In the genomic region with DNA sequence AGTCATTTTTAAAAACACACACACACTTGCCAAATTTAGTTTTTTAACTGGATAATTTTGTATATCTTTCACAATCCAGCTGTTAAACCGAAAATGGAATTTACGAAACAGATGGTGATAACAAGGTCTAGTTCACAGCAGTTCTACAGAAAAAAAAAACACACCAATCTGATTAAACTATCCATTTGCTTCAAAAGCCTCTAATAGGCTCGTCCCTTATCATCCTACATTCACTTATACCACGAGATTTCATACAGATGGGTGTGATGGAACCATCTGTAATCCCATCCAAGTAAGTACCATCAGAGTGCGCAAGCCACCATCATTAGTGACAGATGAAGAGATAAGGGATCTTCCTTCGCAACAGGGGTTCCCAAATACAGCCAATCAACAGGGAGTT, we compare ENCODE assay signal across 11 cellular contexts. TPM values are rescaled to one million over a fixed set of nuclear protein-coding genes. Genes with fewer than 3 reads are reported as not detected.
A peak's percentile ranks its signal among the peaks of the same experiment; 100 is the strongest.
DNase-seq lines count a peak whose midpoint lies in the region; ATAC-seq and TF ChIP-seq lines count a peak whose summit lies in the region.
"Had no signal": no experiment of that assay in that cellular context is flagged by ENCODE, and none has a peak within 500 bp of the region (broad histone marks: within the 10 kb centered on the region; RNA-seq: fewer than 3 reads in every experiment).

No MANE protein-coding gene starts in this region.

- no peaks in the 10 kb centered on the region for H3K9me3 Mint-ChIP-seq in activated T-cell treated with anti-CD3 and anti-CD28 coated beads, Interleukin-2, amount 50 U/mL, for 4 hours
- H3K9me3 Mint-ChIP-seq in activated CD8-positive, alpha-beta T cell treated with anti-CD3 and anti-CD28 coated beads, Interleukin-2, amount 10 ng/mL, durations not matched to agents 7 days and 5 days (ENCODE audit: insufficient read depth): no peaks in the 10 kb centered on the region
- H3K9me3 Mint-ChIP-seq in type B pancreatic cell: no peaks in the 10 kb centered on the region

- ATAC-seq in activated T-cell treated with anti-CD3 and anti-CD28 coated beads, Interleukin-2, amount 50 U/mL, for 4 hours: no peak
- ATAC-seq in activated CD8-positive, alpha-beta T cell treated with anti-CD3 and anti-CD28 coated beads, Interleukin-2, amount 10 ng/mL, durations not matched to agents 7 days and 5 days: no peak
- ATAC-seq in thoracic aorta (ENCODE audit: insufficient number of reproducible peaks, low FRiP score, low read depth): no peak
- no peak for ATAC-seq in omental fat pad (ENCODE audit: low FRiP score)

- CTCF ChIA-PET in activated CD8-positive, alpha-beta T cell treated with anti-CD3 and anti-CD28 coated beads, Interleukin-2, amount 10 ng/mL, durations not matched to agents 7 days and 5 days (lab: Charles Lee): interaction anchor here (1.1 to 3.1 kb wide), 11 partner anchors 10 to 373 kb away, joined by 3 to 42 read pairs (median 5); partner anchors contain the start of genes CGRRF1 and GCH1

- POLR2A ChIA-PET in activated CD8-positive, alpha-beta T cell treated with anti-CD3 and anti-CD28 coated beads, Interleukin-2, amount 10 ng/mL, durations not matched to agents 7 days and 5 days (lab: Charles Lee): interaction anchor here (1.2 to 2.3 kb wide), 3 partner anchors 20 to 145 kb away, joined by 3 to 26 read pairs (median 6); partner anchors contain the start of genes GCH1, SOCS4 and WDHD1

- H3K4me1 Mint-ChIP-seq in activated T-cell treated with anti-CD3 and anti-CD28 coated beads, Interleukin-2, amount 50 U/mL, for 4 hours (ENCODE audit: low read depth): peaks cover 37% of the 10 kb centered on the region
- H3K4me1 Mint-ChIP-seq in activated CD8-positive, alpha-beta T cell treated with anti-CD3 and anti-CD28 coated beads, Interleukin-2, amount 10 ng/mL, durations not matched to agents 7 days and 5 days (ENCODE audit: low read depth): peaks cover 48% of the 10 kb centered on the region
- no peaks in the 10 kb centered on the region for H3K4me1 Mint-ChIP-seq in type B pancreatic cell (ENCODE audit: unreplicated experiment)

- peak overlapping the region; percentile 87 for H3K4me3 Mint-ChIP-seq in activated T-cell treated with anti-CD3 and anti-CD28 coated beads, Interleukin-2, amount 50 U/mL, for 4 hours
- H3K4me3 Mint-ChIP-seq in activated CD8-positive, alpha-beta T cell treated with anti-CD3 and anti-CD28 coated beads, Interleukin-2, amount 10 ng/mL, durations not matched to agents 7 days and 5 days: peak overlapping the region; percentile 83
- no peak overlapping the region for H3K4me3 Mint-ChIP-seq in type B pancreatic cell

- H3K27me3 ChIP-seq in right atrium auricular region (no peaks in the 10 kb centered on the region), thoracic aorta (replicated peaks; ENCODE audit: insufficient read depth) (no peaks in the 10 kb centered on the region)

- H3K4me1 ChIP-seq in right atrium auricular region (peaks cover 0 to 5% of the 10 kb centered on the region in 2 donors), thoracic aorta (ENCODE audit: control insufficient read depth in 1 of 2, low read depth in 2 of 2) (peaks cover 3 to 12% of the 10 kb centered on the region in 2 donors)

- TF ChIP-seq CTCF in right atrium auricular region (IDR thresholded peaks at IDR 0.05) (no peak), thoracic aorta (IDR thresholded peaks at IDR 0.05) (no peak), omental fat pad (IDR thresholded peaks at IDR 0.05) (no peak), type B pancreatic cell (conservative IDR thresholded peaks at IDR 0.05) (no peak)

- peak overlapping the region; percentile 66 to 69 for H3K27ac ChIP-seq in right atrium auricular region
- peak overlapping the region; percentile 41 to 69 for H3K27ac ChIP-seq in thoracic aorta

- H3K27ac Mint-ChIP-seq in activated CD8-positive, alpha-beta T cell treated with anti-CD3 and anti-CD28 coated beads, Interleukin-2, amount 10 ng/mL, durations not matched to agents 7 days and 5 days: peak overlapping the region; percentile 97
- H3K27ac Mint-ChIP-seq in type B pancreatic cell: no peak overlapping the region

- DNase-seq in activated T-cell treated with anti-CD3 and anti-CD28 coated beads, Interleukin-2, amount 50 U/mL, for 4 hours: no peak
- no peak for DNase-seq in activated T-cell treated with anti-CD3 and anti-CD28 coated beads for 4 hours
- no peak for DNase-seq in activated CD8-positive, alpha-beta T cell treated with anti-CD3 and anti-CD28 coated beads, Interleukin-2, amount 10 ng/mL, durations not matched to agents 7 days and 5 days
- DNase-seq in right atrium auricular region (ENCODE audit: low spot score): no peak
- no peak for DNase-seq in thoracic aorta (ENCODE audit: low spot score)
- no peak for DNase-seq in omental fat pad (ENCODE audit: low spot score)
- DNase-seq in type B pancreatic cell (ENCODE audit: extremely low spot score, unreplicated experiment): no peak
- DNase-seq in H4 (ENCODE audit: low spot score): no peak
- DNase-seq: NCI-H748 treated with DMSO at 0.1 percent for 48 hours, T1000 had no signal

- peaks cover 8% of the 10 kb centered on the region for H3K36me3 Mint-ChIP-seq in activated T-cell treated with anti-CD3 and anti-CD28 coated beads, Interleukin-2, amount 50 U/mL, for 4 hours (ENCODE audit: insufficient read depth)
- peaks cover 21% of the 10 kb centered on the region for H3K36me3 Mint-ChIP-seq in activated CD8-positive, alpha-beta T cell treated with anti-CD3 and anti-CD28 coated beads, Interleukin-2, amount 10 ng/mL, durations not matched to agents 7 days and 5 days (ENCODE audit: low read depth)
- H3K36me3 Mint-ChIP-seq in type B pancreatic cell: no peaks in the 10 kb centered on the region

- H3K36me3 ChIP-seq in right atrium auricular region (no peaks in the 10 kb centered on the region), thoracic aorta (no peaks in the 10 kb centered on the region)

- H3K9me3 ChIP-seq in right atrium auricular region (no peaks in the 10 kb centered on the region), thoracic aorta (no peaks in the 10 kb centered on the region)
- H3K9me3 ChIP-seq: mucosa of descending colon had no signal

- H3K4me3 ChIP-seq in right atrium auricular region (peak overlapping the region in 1 of 2 donors; percentile 43), thoracic aorta (peak overlapping the region; percentile 74)
- H3K4me3 ChIP-seq: mucosa of descending colon had no signal

- no peaks in the 10 kb centered on the region for H3K27me3 Mint-ChIP-seq in activated T-cell treated with anti-CD3 and anti-CD28 coated beads, Interleukin-2, amount 50 U/mL, for 4 hours (ENCODE audit: low read depth)
- no peaks in the 10 kb centered on the region for H3K27me3 Mint-ChIP-seq in activated CD8-positive, alpha-beta T cell treated with anti-CD3 and anti-CD28 coated beads, Interleukin-2, amount 10 ng/mL, durations not matched to agents 7 days and 5 days (ENCODE audit: low read depth)
- H3K27me3 Mint-ChIP-seq in type B pancreatic cell: no peaks in the 10 kb centered on the region

RNA-seq across cellular contexts. Expression of gene GCH1, which starts 20.1 kb away (rescaled TPM):
- 10 to 100 TPM; 39.4 to 49.6 (median 44.2) TPM for total RNA-seq in activated T-cell treated with anti-CD3 and anti-CD28 coated beads, Interleukin-2, amount 50 U/mL, for 4 hours
- total RNA-seq in activated CD8-positive, alpha-beta T cell treated with anti-CD3 and anti-CD28 coated beads, Interleukin-2, amount 10 ng/mL, durations not matched to agents 7 days and 5 days: 10 to 100 TPM; 51.4 to 52.3 TPM
- total RNA-seq in right atrium auricular region (1 to 10 TPM; 2.4 to 3.8 TPM), thoracic aorta (10 to 100 TPM in 1 of 2 donors, 1 to 10 TPM in 1; 2.8 to 16.1 TPM), omental fat pad (10 to 100 TPM in 3 of 4 donors, 1 to 10 TPM in 1; 9.4 to 27.9 (median 18.7) TPM), type B pancreatic cell (ENCODE audit: low replicate concordance) (18.2 and 29.6 TPM in 2 replicates)
- total RNA-seq in H4 (2014; rRNA removed; shearing (Covaris generic)): 3.5 and 4.6 TPM in 2 replicates
